16 cellular contexts compared by ENCODE assay signal in the genomic region with DNA sequence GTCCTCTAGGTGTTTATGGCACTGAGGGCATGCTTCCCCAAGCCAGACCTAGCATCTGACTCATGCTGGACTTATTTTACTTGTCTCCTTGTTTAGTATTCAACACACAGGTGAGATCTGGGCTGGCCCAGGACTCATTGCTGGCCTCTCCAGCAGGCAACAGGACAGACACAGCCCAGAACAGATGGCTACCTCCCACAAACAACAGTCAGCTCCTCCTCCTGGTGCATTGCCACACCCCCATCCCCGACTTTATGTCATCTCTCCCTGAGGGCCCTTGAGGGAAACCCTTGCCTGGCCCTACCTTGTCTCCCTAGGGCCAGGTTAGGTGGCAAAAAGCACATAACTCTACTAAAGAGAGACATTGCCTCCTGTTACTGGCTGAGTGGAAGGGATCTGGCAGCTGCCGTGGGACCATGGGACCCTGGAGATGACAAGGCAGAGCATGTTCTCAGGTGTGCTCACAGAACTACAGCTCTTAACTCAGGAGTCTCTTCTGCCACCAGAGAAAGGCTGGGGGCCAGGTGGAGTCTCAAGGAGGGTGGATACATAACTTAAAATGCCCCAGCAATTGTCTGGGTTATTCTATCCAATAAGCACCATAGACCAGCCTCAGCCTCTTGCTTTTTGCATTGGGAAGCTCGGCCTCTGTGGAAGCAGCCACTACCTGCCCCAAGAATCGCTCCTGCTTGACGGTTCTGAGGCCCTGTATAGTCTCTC. TPM values are rescaled to one million over a fixed set of nuclear protein-coding genes. Genes with fewer than 3 reads are reported as not detected.
A peak's percentile ranks its signal among the peaks of the same experiment; 100 is the strongest.
DNase-seq lines count a peak whose midpoint lies in the region; ATAC-seq and TF ChIP-seq lines count a peak whose summit lies in the region.
"Had no signal": no experiment of that assay in that cellular context is flagged by ENCODE, and none has a peak within 500 bp of the region (broad histone marks: within the 10 kb centered on the region; RNA-seq: fewer than 3 reads in every experiment).

No MANE protein-coding gene starts in this region.

- H3K9me3 ChIP-seq in endodermal cell (ENCODE audit: control insufficient read depth, low read length) (no peaks in the 10 kb centered on the region), upper lobe of right lung (no peaks in the 10 kb centered on the region)
- H3K9me3 ChIP-seq in CD8-positive, alpha-beta memory T cell (ENCODE audit: low read length): no peaks in the 10 kb centered on the region
- H3K9me3 ChIP-seq: heart right ventricle, pancreas had no signal

- POLR2A ChIA-PET in CD8-positive, alpha-beta memory T cell (lab: Charles Lee): no interaction called here

- no peaks in the 10 kb centered on the region for H3K36me3 ChIP-seq in endodermal cell (ENCODE audit: control insufficient read depth, insufficient read depth, low read length)
- H3K36me3 ChIP-seq in upper lobe of right lung: no peaks in the 10 kb centered on the region
- H3K36me3 ChIP-seq in CD8-positive, alpha-beta memory T cell (ENCODE audit: insufficient read depth, low read length): no peaks in the 10 kb centered on the region
- H3K36me3 ChIP-seq: heart right ventricle, pancreas had no signal

- peak; percentile 61 for ATAC-seq in upper lobe of right lung
- ATAC-seq: heart right ventricle; stimulated activated effector memory CD8-positive, alpha-beta T cell treated with anti-CD3 and anti-CD28 coated beads, Interleukin-12 subunit alpha, Interleukin-12 subunit beta, amount 100 ng/mL, for 72 hours had no signal

- H3K4me1 Mint-ChIP-seq in activated naive CD8-positive, alpha-beta T cell (ENCODE audit: low read depth): peaks cover 35% of the 10 kb centered on the region
- peaks cover 22% of the 10 kb centered on the region for H3K4me1 Mint-ChIP-seq in activated naive CD8-positive, alpha-beta T cell treated with anti-CD3 and anti-CD28 coated beads for 36 hours
- H3K4me1 Mint-ChIP-seq in endodermal cell: peaks cover 10% of the 10 kb centered on the region
- peaks cover 22 to 32% (median 30%) of the 10 kb centered on the region in 3 donors for H3K4me1 Mint-ChIP-seq in CD8-positive, alpha-beta memory T cell

- no peak for DNase-seq in activated naive CD8-positive, alpha-beta T cell treated with anti-CD3 and anti-CD28 coated beads for 36 hours
- DNase-seq in NCI-H69 (lab: John Stamatoyannopoulos, UW): peak; percentile 93
- DNase-seq in endodermal cell: peak; percentile 49
- peak; percentile 66 for DNase-seq in upper lobe of right lung
- no peak for DNase-seq in NCI-H510A (lab: John Stamatoyannopoulos, UW)
- DNase-seq in hepatic stellate cell (ENCODE audit: low spot score): no peak
- no peak for DNase-seq in CD8-positive, alpha-beta memory T cell
- DNase-seq: activated CD4-positive, alpha-beta memory T cell treated with anti-CD3 and anti-CD28 coated beads, Interleukin-2, amount 10 ng/mL, durations not matched to agents 7 days and 5 days; CD4-positive, CD25-positive, alpha-beta regulatory T cell; heart right ventricle; OCI-M1; stimulated activated CD4-positive, alpha-beta T cell treated with anti-CD3 and anti-CD28 coated beads, Interleukin-1b, Interleukin-23, amount 100 ng/mL, for 48 hours had no signal

- CTCF ChIA-PET in CD8-positive, alpha-beta memory T cell (lab: Charles Lee): interaction anchor here (0.6 to 13.3 kb wide), 9 partner anchors 8 to 485 kb away, joined by 3 to 157 read pairs (median 3); no protein-coding TSS in a partner anchor

- H3K4me3 ChIP-seq in endodermal cell (ENCODE audit: low read length): no peak overlapping the region
- H3K4me3 ChIP-seq in upper lobe of right lung: no peak overlapping the region
- H3K4me3 ChIP-seq in CD8-positive, alpha-beta memory T cell (ENCODE audit: low read length): no peak overlapping the region
- H3K4me3 ChIP-seq: heart right ventricle, pancreas had no signal

- intact Hi-C loops in upper lobe of right lung (cut with DNase I): loop anchor here (10.0 kb wide), 1 partner anchor 414 kb away; no protein-coding TSS in a partner anchor

- no peak overlapping the region for H3K9ac ChIP-seq in endodermal cell (ENCODE audit: extremely low read depth, low read length, poor library complexity, severe bottlenecking)

- WGBS in endodermal cell (ENCODE audit: insufficient coverage in 1 of 2, insufficient read length in 1 of 2), 2 experiments: 79 to 83% methylated on average over 4 to 5 of the region's 5 CpGs

- H3K4me1 ChIP-seq in endodermal cell (ENCODE audit: control insufficient read depth, insufficient read depth, low read length) (peaks cover 4% of the 10 kb centered on the region), upper lobe of right lung (peaks cover 6% of the 10 kb centered on the region)
- H3K4me1 ChIP-seq in CD8-positive, alpha-beta memory T cell (ENCODE audit: insufficient read depth, low read length): peaks cover 11% of the 10 kb centered on the region
- H3K4me1 ChIP-seq: pancreas had no signal

- H3K36me3 Mint-ChIP-seq in activated naive CD8-positive, alpha-beta T cell: no peaks in the 10 kb centered on the region
- H3K36me3 Mint-ChIP-seq in activated naive CD8-positive, alpha-beta T cell treated with anti-CD3 and anti-CD28 coated beads for 36 hours: no peaks in the 10 kb centered on the region
- H3K36me3 Mint-ChIP-seq in endodermal cell (ENCODE audit: low read depth): no peaks in the 10 kb centered on the region
- no peaks in the 10 kb centered on the region for H3K36me3 Mint-ChIP-seq in CD8-positive, alpha-beta memory T cell
- H3K36me3 Mint-ChIP-seq: CD4-positive, CD25-positive, alpha-beta regulatory T cell; stimulated activated effector memory CD8-positive, alpha-beta T cell treated with anti-CD3 and anti-CD28 coated beads, Interleukin-12 subunit alpha, Interleukin-12 subunit beta, amount 100 ng/mL, for 72 hours had no signal

- H3K27ac ChIP-seq in endodermal cell (ENCODE audit: low read depth, low read length) (no peak overlapping the region), upper lobe of right lung (no peak overlapping the region)
- H3K27ac ChIP-seq in CD8-positive, alpha-beta memory T cell (ENCODE audit: low read depth, low read length): no peak overlapping the region
- H3K27ac ChIP-seq: heart right ventricle, pancreas had no signal

- no peaks in the 10 kb centered on the region for H3K9me3 Mint-ChIP-seq in activated naive CD8-positive, alpha-beta T cell (ENCODE audit: low read depth)
- H3K9me3 Mint-ChIP-seq in activated naive CD8-positive, alpha-beta T cell treated with anti-CD3 and anti-CD28 coated beads for 36 hours: no peaks in the 10 kb centered on the region
- no peaks in the 10 kb centered on the region for H3K9me3 Mint-ChIP-seq in endodermal cell
- H3K9me3 Mint-ChIP-seq in CD8-positive, alpha-beta memory T cell: no peaks in the 10 kb centered on the region
- H3K9me3 Mint-ChIP-seq: activated CD4-positive, alpha-beta memory T cell treated with anti-CD3 and anti-CD28 coated beads, Interleukin-2, amount 10 ng/mL, durations not matched to agents 7 days and 5 days; CD4-positive, CD25-positive, alpha-beta regulatory T cell; stimulated activated effector memory CD8-positive, alpha-beta T cell treated with anti-CD3 and anti-CD28 coated beads, Interleukin-12 subunit alpha, Interleukin-12 subunit beta, amount 100 ng/mL, for 72 hours had no signal

- peak overlapping the region; percentile 45 for H3K4me3 Mint-ChIP-seq in activated naive CD8-positive, alpha-beta T cell
- H3K4me3 Mint-ChIP-seq in activated naive CD8-positive, alpha-beta T cell treated with anti-CD3 and anti-CD28 coated beads for 36 hours: no peak overlapping the region
- no peak overlapping the region for H3K4me3 Mint-ChIP-seq in endodermal cell
- no peak overlapping the region for H3K4me3 Mint-ChIP-seq in CD8-positive, alpha-beta memory T cell
- H3K4me3 Mint-ChIP-seq: activated CD4-positive, alpha-beta memory T cell treated with anti-CD3 and anti-CD28 coated beads, Interleukin-2, amount 10 ng/mL, durations not matched to agents 7 days and 5 days; CD4-positive, CD25-positive, alpha-beta regulatory T cell; stimulated activated effector memory CD8-positive, alpha-beta T cell treated with anti-CD3 and anti-CD28 coated beads, Interleukin-12 subunit alpha, Interleukin-12 subunit beta, amount 100 ng/mL, for 72 hours had no signal

- no peak for TF ChIP-seq CTCF in endodermal cell (conservative IDR thresholded peaks at IDR 0.05)
- TF ChIP-seq CTCF in upper lobe of right lung (IDR thresholded peaks at IDR 0.05): no peak

- H3K27me3 Mint-ChIP-seq in activated naive CD8-positive, alpha-beta T cell: peaks cover 5% of the 10 kb centered on the region
- peaks cover 36% of the 10 kb centered on the region for H3K27me3 Mint-ChIP-seq in activated naive CD8-positive, alpha-beta T cell treated with anti-CD3 and anti-CD28 coated beads for 36 hours
- H3K27me3 Mint-ChIP-seq in endodermal cell (ENCODE audit: insufficient read depth): peaks cover 31% of the 10 kb centered on the region
- H3K27me3 Mint-ChIP-seq in CD8-positive, alpha-beta memory T cell: peaks cover 9 to 22% of the 10 kb centered on the region in 2 donors

- H3K27ac Mint-ChIP-seq in activated naive CD8-positive, alpha-beta T cell: no peak overlapping the region
- no peak overlapping the region for H3K27ac Mint-ChIP-seq in activated naive CD8-positive, alpha-beta T cell treated with anti-CD3 and anti-CD28 coated beads for 36 hours
- H3K27ac Mint-ChIP-seq in endodermal cell: no peak overlapping the region
- peak overlapping the region in 3 of 8 donors; percentile 15 to 58 (median 53) for H3K27ac Mint-ChIP-seq in CD8-positive, alpha-beta memory T cell
- H3K27ac Mint-ChIP-seq: activated CD4-positive, alpha-beta memory T cell treated with anti-CD3 and anti-CD28 coated beads, Interleukin-2, amount 10 ng/mL, durations not matched to agents 7 days and 5 days; stimulated activated effector memory CD8-positive, alpha-beta T cell treated with anti-CD3 and anti-CD28 coated beads, Interleukin-12 subunit alpha, Interleukin-12 subunit beta, amount 100 ng/mL, for 72 hours had no signal

- peaks cover 48% of the 10 kb centered on the region for H3K27me3 ChIP-seq in endodermal cell (ENCODE audit: control insufficient read depth, insufficient read depth, low read length, poor library complexity, severe bottlenecking)
- H3K27me3 ChIP-seq in upper lobe of right lung: peaks cover 20% of the 10 kb centered on the region
- H3K27me3 ChIP-seq in CD8-positive, alpha-beta memory T cell (ENCODE audit: insufficient read depth, low read length, poor library complexity, severe bottlenecking): peaks cover 3% of the 10 kb centered on the region
- H3K27me3 ChIP-seq: pancreas had no signal

RNA-seq across cellular contexts. Expression of a gene that starts 2.3 kb away (rescaled TPM):
- total RNA-seq in activated naive CD8-positive, alpha-beta T cell treated with anti-CD3 and anti-CD28 coated beads for 36 hours: 1 to 10 TPM; 4.6 to 5.8 TPM
- total RNA-seq in endodermal cell: under 1 TPM; 0.04 to 0.73 TPM
- polyA plus RNA-seq in endodermal cell (2013, experiment 1 of 2): 1.4 TPM
- polyA plus RNA-seq in endodermal cell (2013, experiment 2 of 2): 0.29 TPM
- 0.98 TPM for total RNA-seq in upper lobe of right lung
- total RNA-seq in CD8-positive, alpha-beta memory T cell: 10 to 100 TPM; 21.8 to 22.7 TPM
- polyA plus RNA-seq in CD8-positive, alpha-beta memory T cell: 20.7 TPM

RNA-seq across cellular contexts. Expression of a gene that starts 51.3 kb away (rescaled TPM):
- total RNA-seq in activated naive CD8-positive, alpha-beta T cell treated with anti-CD3 and anti-CD28 coated beads for 36 hours: under 1 TPM; 0.20 to 0.49 TPM
- total RNA-seq in endodermal cell (not detected), upper lobe of right lung (not detected)
- not detected for polyA plus RNA-seq in endodermal cell (2013, experiment 1 of 2)
- polyA plus RNA-seq in endodermal cell (2013, experiment 2 of 2): not detected
- total RNA-seq in CD8-positive, alpha-beta memory T cell: 10 to 100 TPM; 69.7 to 71.9 TPM
- not detected for polyA plus RNA-seq in CD8-positive, alpha-beta memory T cell
- total RNA-seq: CD4-positive, CD25-positive, alpha-beta regulatory T cell; heart right ventricle; lung microvascular endothelial cell; pancreas had no signal
- polyA plus RNA-seq: CD4-positive, CD25-positive, alpha-beta regulatory T cell; heart right ventricle; pancreas had no signal

Comparison
In these comparisons a context has a peak if more than half of its experiments do, and no peak if none do; other contexts are left out.
1. DNase-seq: peak in NCI-H69 (single experiment), endodermal cell (single experiment) and upper lobe of right lung (single experiment); none in activated naive CD8-positive, alpha-beta T cell treated with anti-CD3 and anti-CD28 coated beads for 36 hours (single experiment), NCI-H510A (single experiment), hepatic stellate cell (single experiment) and CD8-positive, alpha-beta memory T cell (0 of 5).
2. RNA of a gene that starts 51.3 kb away (total RNA-seq): 69.7 to 71.9 TPM in CD8-positive, alpha-beta memory T cell; 0.20 to 0.49 TPM in activated naive CD8-positive, alpha-beta T cell treated with anti-CD3 and anti-CD28 coated beads for 36 hours, not detected in endodermal cell and not detected in upper lobe of right lung (single experiment); every median in the first group is over 10 times any median in the second.